8 cellular contexts compared by ENCODE assay signal in genomic region chr18:48935433-48935774, GRCh38. TPM values are rescaled to one million over a fixed set of nuclear protein-coding genes. Genes with fewer than 3 reads are reported as not detected.
DNase-seq lines count a peak whose midpoint lies in the region; ATAC-seq and TF ChIP-seq lines count a peak whose summit lies in the region.

No MANE protein-coding gene starts in this region.

- peaks cover 13% of the 10 kb centered on the region for H3K36me3 Mint-ChIP-seq in CD4-positive, CD25-positive, alpha-beta regulatory T cell

- H3K27ac Mint-ChIP-seq in CD4-positive, CD25-positive, alpha-beta regulatory T cell, result peak overlapping the region in 2 of 3 donors; percentile 77 to 88

- no peak overlapping the region for H3K4me3 ChIP-seq in CD4-positive, CD25-positive, alpha-beta regulatory T cell (ENCODE audit: low read depth, low read length)
- H3K4me3 ChIP-seq in OCI-LY3 (ENCODE audit: low read length), result no peak overlapping the region
- H3K4me3 ChIP-seq in dorsolateral prefrontal cortex, result peak overlapping the region in 19 of 59 donors; percentile 1 to 42 (median 15)
- H3K4me3 ChIP-seq in ovary, result no peak overlapping the region

- no peak for DNase-seq in CD4-positive, CD25-positive, alpha-beta regulatory T cell
- DNase-seq in dorsolateral prefrontal cortex, result no peak
- DNase-seq in ovary, result peak in 2 of 5 donors; percentile 18 to 31
- no peak for DNase-seq in mucosa of gallbladder (ENCODE audit: low spot score)
- no peak for DNase-seq in T-helper 9 cell
- DNase-seq in AG08396 (ENCODE audit: low spot score), result no peak
- DNase-seq in KBM-7, result no peak

- intact Hi-C loops in dorsolateral prefrontal cortex (cut with DNase I) (no loop called here), ovary (cut with DNase I) (loop anchor here in 1 of 4 donors (10.0 kb wide), 1 partner anchor 161 kb away; no protein-coding TSS in a partner anchor)

- ATAC-seq in CD4-positive, CD25-positive, alpha-beta regulatory T cell (ENCODE audit: low read depth in 2 of 2), result no peak

- H3K27ac ChIP-seq in CD4-positive, CD25-positive, alpha-beta regulatory T cell (ENCODE audit: insufficient read depth, low read length, poor library complexity, severe bottlenecking), result no peak overlapping the region
- H3K27ac ChIP-seq in OCI-LY3 (ENCODE audit: low read length) (no peak overlapping the region), dorsolateral prefrontal cortex (peak overlapping the region in 56 of 59 donors; percentile 35 to 93 (median 85)), ovary (peak overlapping the region; percentile 83 to 91)

- H3K27me3 ChIP-seq in CD4-positive, CD25-positive, alpha-beta regulatory T cell (ENCODE audit: control insufficient read depth, insufficient read depth, low read length), result no peaks in the 10 kb centered on the region
- H3K27me3 ChIP-seq in OCI-LY3 (ENCODE audit: low read depth, low read length) (no peaks in the 10 kb centered on the region), dorsolateral prefrontal cortex (no peaks in the 10 kb centered on the region), ovary (no peaks in the 10 kb centered on the region)

- no peak for TF ChIP-seq POLR2A in ovary (IDR thresholded peaks at IDR 0.05)

- H3K4me1 Mint-ChIP-seq in CD4-positive, CD25-positive, alpha-beta regulatory T cell, result peaks cover 21 to 96% (median 61%) of the 10 kb centered on the region in 4 donors

- H3K27me3 Mint-ChIP-seq in CD4-positive, CD25-positive, alpha-beta regulatory T cell, result no peaks in the 10 kb centered on the region

- in situ Hi-C loops in KBM-7 (cut with MboI; ENCODE audit: low pct_unique_long_range_greater_than_20kb, low sequenced_read_pairs), result no loop called here

- H3K4me1 ChIP-seq in CD4-positive, CD25-positive, alpha-beta regulatory T cell (ENCODE audit: control insufficient read depth, insufficient read depth, low read length, poor library complexity, severe bottlenecking), result peaks cover 95% of the 10 kb centered on the region
- H3K4me1 ChIP-seq in OCI-LY3 (ENCODE audit: low read length) (peaks cover 53% of the 10 kb centered on the region), ovary (ENCODE audit: insufficient read depth) (peaks cover 42% of the 10 kb centered on the region)

- H3K9me3 Mint-ChIP-seq in CD4-positive, CD25-positive, alpha-beta regulatory T cell, result no peaks in the 10 kb centered on the region

- H3K36me3 ChIP-seq in CD4-positive, CD25-positive, alpha-beta regulatory T cell (ENCODE audit: control insufficient read depth, insufficient read depth, low read length), result peaks cover 5% of the 10 kb centered on the region
- H3K36me3 ChIP-seq in OCI-LY3 (replicated peaks; ENCODE audit: low read depth, low read length) (no peaks in the 10 kb centered on the region), ovary (no peaks in the 10 kb centered on the region)

- peaks cover 11% of the 10 kb centered on the region; the same call in 1 of the 2 replicates for H4K20me1 ChIP-seq in OCI-LY3 (ENCODE audit: insufficient read depth, low read length)

- no peak overlapping the region for H2AFZ ChIP-seq in OCI-LY3 (ENCODE audit: low read depth, low read length)

- peak overlapping the region; percentile 88 for H3K4me2 ChIP-seq in OCI-LY3 (ENCODE audit: low read length)

- no peaks in the 10 kb centered on the region for H3K9me3 ChIP-seq in CD4-positive, CD25-positive, alpha-beta regulatory T cell (ENCODE audit: control insufficient read depth in 2 of 2, low read length in 2 of 2)
- H3K9me3 ChIP-seq in OCI-LY3 (ENCODE audit: insufficient read depth, low read length) (no peaks in the 10 kb centered on the region), ovary (no peaks in the 10 kb centered on the region)

- H3K9ac ChIP-seq in OCI-LY3 (ENCODE audit: low read length), result peak overlapping the region; percentile 28; the same call in 1 of the 2 replicates

- no peak for TF ChIP-seq EP300 in ovary (IDR thresholded peaks at IDR 0.05)

- TF ChIP-seq CTCF in OCI-LY3 (IDR thresholded peaks at IDR 0.05; ENCODE audit: low read depth, low read length) (no peak), dorsolateral prefrontal cortex (IDR thresholded peaks at IDR 0.05 in 54 of 56, conservative IDR thresholded peaks at IDR 0.05 in 2 of 56; ENCODE audit: low read depth in 1 of 56, partially characterized antibody in 56 of 56) (no peak), ovary (IDR thresholded peaks at IDR 0.05) (no peak)

- WGBS in ovary, 3 donors, result 75 to 80% (median 80%) methylated on average over 8 to 9 of the region's 9 CpGs

- H3K4me3 Mint-ChIP-seq in CD4-positive, CD25-positive, alpha-beta regulatory T cell, result peak overlapping the region in 2 of 4 donors; percentile 68 to 82

- H3K79me2 ChIP-seq in OCI-LY3 (ENCODE audit: low read length), result peaks cover 36% of the 10 kb centered on the region

RNA-seq across cellular contexts. Expression of gene SMAD7, which starts 15.4 kb away (rescaled TPM):
- 64.0 TPM for total RNA-seq in CD4-positive, CD25-positive, alpha-beta regulatory T cell
- polyA plus RNA-seq in CD4-positive, CD25-positive, alpha-beta regulatory T cell, result 1 to 10 TPM; 1.7 to 7.2 (median 6.3) TPM
- total RNA-seq in dorsolateral prefrontal cortex (10 to 100 TPM; 14.2 to 34.2 (median 23.6) TPM), ovary (10 to 100 TPM; 10.7 to 36.5 (median 13.1) TPM), mucosa of gallbladder (20.0 TPM)
- polyA plus RNA-seq in ovary, result 10 to 100 TPM; 13.7 to 18.9 TPM

Comparison
In these comparisons a context has a peak if more than half of its experiments do, and no peak if none do; other contexts are left out.
1. H3K27ac ChIP-seq: peak in dorsolateral prefrontal cortex (56 of 59) and ovary (2 of 2); none in CD4-positive, CD25-positive, alpha-beta regulatory T cell (single experiment) and OCI-LY3 (single experiment).